ENCODE assay signal across 10 cellular contexts in the genomic region with DNA sequence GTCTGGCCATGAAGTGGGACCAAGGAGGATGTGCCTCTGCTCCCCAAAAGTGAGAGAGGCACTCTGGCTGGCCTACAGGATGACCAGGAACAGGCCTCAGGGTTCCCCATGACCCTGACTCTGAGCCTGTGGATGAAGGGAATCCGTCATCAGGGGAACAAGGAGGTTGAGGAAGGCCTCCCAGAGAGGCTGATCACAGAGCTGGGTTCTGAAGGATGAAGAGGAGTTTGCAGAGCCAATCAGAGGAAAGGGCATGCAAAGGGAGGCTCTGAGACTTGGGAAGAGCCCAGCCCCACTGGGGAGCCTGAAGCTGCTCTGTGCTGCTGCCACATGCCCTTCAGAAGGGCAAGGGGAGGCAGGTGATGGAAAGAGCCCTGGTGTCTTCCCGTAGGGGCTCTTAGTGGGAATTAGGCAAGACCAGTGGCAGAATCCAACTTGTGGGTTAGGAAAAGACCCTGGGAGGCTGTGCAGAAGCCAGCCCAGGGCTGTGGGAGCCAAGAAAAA.
DNase-seq lines count a peak whose midpoint lies in the region; TF ChIP-seq lines count a peak whose summit lies in the region.
"Had no signal": no experiment of that assay in that cellular context is flagged by ENCODE, and none has a peak within 500 bp of the region (broad histone marks: within the 10 kb centered on the region; RNA-seq: fewer than 3 reads in every experiment).

No MANE protein-coding gene starts in this region.

- intact Hi-C loops in CD4-positive, alpha-beta memory T cell (cut with micrococcal nuclease): loop anchor here (5.0 kb wide), 1 partner anchor 813 kb away; no protein-coding TSS in a partner anchor
- intact Hi-C loops in prostate gland (cut with DNase I): no loop called here

- peak overlapping the region; percentile 72 for H3K4me2 ChIP-seq in Loucy (ENCODE audit: low read depth, low read length, poor library complexity, severe bottlenecking)

- no peaks in the 10 kb centered on the region for H4K20me1 ChIP-seq in Loucy (ENCODE audit: insufficient read depth, low read length, poor library complexity, severe bottlenecking)

- no peak overlapping the region for H2AFZ ChIP-seq in Loucy (ENCODE audit: low read length)

- peak overlapping the region in 7 of 8 donors; percentile 32 to 69 (median 38) for H3K4me3 Mint-ChIP-seq in CD4-positive, alpha-beta memory T cell

- no peaks in the 10 kb centered on the region for H3K36me3 ChIP-seq in CD4-positive, alpha-beta memory T cell (ENCODE audit: insufficient read depth, low read length)
- H3K36me3 ChIP-seq in Loucy (ENCODE audit: insufficient read depth, low read length): no peaks in the 10 kb centered on the region
- no peaks in the 10 kb centered on the region for H3K36me3 ChIP-seq in prostate gland
- H3K36me3 ChIP-seq: brain microvascular endothelial cell had no signal

- peak overlapping the region; percentile 33 to 97 (median 74) for H3K27ac Mint-ChIP-seq in CD4-positive, alpha-beta memory T cell

- H3K9me3 ChIP-seq in CD4-positive, alpha-beta memory T cell (ENCODE audit: control insufficient read depth in 1 of 2, low read length in 2 of 2): no peaks in the 10 kb centered on the region
- no peaks in the 10 kb centered on the region for H3K9me3 ChIP-seq in Loucy (ENCODE audit: insufficient read depth, low read depth, low read length)
- H3K9me3 ChIP-seq in prostate gland: no peaks in the 10 kb centered on the region

- peak overlapping the region; percentile 95 for H3K9ac ChIP-seq in Loucy (ENCODE audit: low read depth, low read length, poor library complexity, severe bottlenecking)

- no peak for DNase-seq in CD4-positive, alpha-beta memory T cell
- DNase-seq in coronary artery (ENCODE audit: low spot score): peak; percentile 72
- no peak for DNase-seq in prostate gland (ENCODE audit: low spot score)
- no peak for DNase-seq in nucleus accumbens (lab: John Stamatoyannopoulos, UW)
- no peak for DNase-seq in GM10248 (ENCODE audit: extremely low spot score)
- no peak for DNase-seq in DMS153 treated with DMSO at 0.1 percent for 48 hours (lab: John Stamatoyannopoulos, UW; ENCODE audit: unreplicated experiment)
- DNase-seq: brain microvascular endothelial cell; NCI-H2107; stimulated activated CD4-positive, alpha-beta T cell treated with anti-CD3 and anti-CD28 coated beads, Interleukin-4, amount 100 ng/mL, for 1 hour had no signal

- 88% methylated on average over 2 of the region's 2 CpGs for WGBS in prostate gland

- H3F3A ChIP-seq in Loucy (ENCODE audit: low read depth): peaks cover 16% of the 10 kb centered on the region

- H3K9me2 ChIP-seq in Loucy (replicated peaks; ENCODE audit: low read depth, low read length): no peaks in the 10 kb centered on the region

- TF ChIP-seq CTCF in Loucy (conservative IDR thresholded peaks at IDR 0.05; ENCODE audit: low read length): no peak
- no peak for TF ChIP-seq CTCF in coronary artery (IDR thresholded peaks at IDR 0.05)
- TF ChIP-seq CTCF in prostate gland (IDR thresholded peaks at IDR 0.05): no peak
- TF ChIP-seq CTCF in GM10248 (IDR thresholded peaks at IDR 0.05; ENCODE audit: control extremely low read depth, extremely low read depth, low read depth, missing control alignments): no peak

- no peak overlapping the region for H3K4me3 ChIP-seq in CD4-positive, alpha-beta memory T cell (ENCODE audit: low read length in 2 of 2)
- H3K4me3 ChIP-seq in Loucy (ENCODE audit: low read length, poor library complexity, severe bottlenecking) (no peak overlapping the region), coronary artery (no peak overlapping the region), prostate gland (no peak overlapping the region)

- POLR2A ChIA-PET in CD4-positive, alpha-beta memory T cell (lab: Charles Lee; ENCODE audit: partially characterized antibody): interaction anchor here (0.6 kb wide), 1 partner anchor 1017 kb away, joined by 3 read pairs; no protein-coding TSS in a partner anchor
- POLR2A ChIA-PET in GM10248 (lab: Yijun Ruan, JAX): no interaction called here

- CTCF ChIA-PET in CD4-positive, alpha-beta memory T cell (lab: Charles Lee; ENCODE audit: partially characterized antibody): interaction anchor here (1.5 kb wide), 1 partner anchor 52 kb away, joined by 3 read pairs; no protein-coding TSS in a partner anchor
- CTCF ChIA-PET in GM10248 (lab: Yijun Ruan, JAX): interaction anchor here (0.9 to 2.4 kb wide), 3 partner anchors 12 to 34 kb away, joined by 3 to 10 read pairs (median 3); no protein-coding TSS in a partner anchor

- TF ChIP-seq POLR2A in prostate gland (IDR thresholded peaks at IDR 0.05): no peak

- peaks cover 0 to 2% (median 0%) of the 10 kb centered on the region in 8 donors for H3K9me3 Mint-ChIP-seq in CD4-positive, alpha-beta memory T cell

- peaks cover 48 to 88% (median 65%) of the 10 kb centered on the region in 4 donors for H3K4me1 Mint-ChIP-seq in CD4-positive, alpha-beta memory T cell

- H3K27ac ChIP-seq in CD4-positive, alpha-beta memory T cell (ENCODE audit: low read depth, low read length): no peak overlapping the region
- peak overlapping the region in 1 of 2 donors; percentile 60 for H3K27ac ChIP-seq in coronary artery
- peak overlapping the region; percentile 80 for H3K27ac ChIP-seq in prostate gland
- H3K27ac ChIP-seq: brain microvascular endothelial cell had no signal

- peaks cover 74% of the 10 kb centered on the region for H3K4me1 ChIP-seq in CD4-positive, alpha-beta memory T cell (ENCODE audit: insufficient read depth, low read length)
- H3K4me1 ChIP-seq in Loucy (ENCODE audit: insufficient read depth, low read length, poor library complexity, severe bottlenecking) (peaks cover 94% of the 10 kb centered on the region), prostate gland (replicated peaks) (peaks cover 9% of the 10 kb centered on the region)

- no peaks in the 10 kb centered on the region for H3K27me3 Mint-ChIP-seq in CD4-positive, alpha-beta memory T cell

- H3K79me2 ChIP-seq in Loucy (ENCODE audit: insufficient read depth, low read length): peaks cover 11% of the 10 kb centered on the region; the same call in 1 of the 2 replicates

- no peaks in the 10 kb centered on the region for H3K27me3 ChIP-seq in CD4-positive, alpha-beta memory T cell (ENCODE audit: insufficient read depth, low read length)
- H3K27me3 ChIP-seq in Loucy (ENCODE audit: insufficient read depth, low read length, poor library complexity, severe bottlenecking) (no peaks in the 10 kb centered on the region), prostate gland (replicated peaks; ENCODE audit: insufficient read depth) (no peaks in the 10 kb centered on the region)
- H3K27me3 ChIP-seq: brain microvascular endothelial cell had no signal

- H3K36me3 Mint-ChIP-seq in CD4-positive, alpha-beta memory T cell: no peaks in the 10 kb centered on the region
